In the genomic region with DNA sequence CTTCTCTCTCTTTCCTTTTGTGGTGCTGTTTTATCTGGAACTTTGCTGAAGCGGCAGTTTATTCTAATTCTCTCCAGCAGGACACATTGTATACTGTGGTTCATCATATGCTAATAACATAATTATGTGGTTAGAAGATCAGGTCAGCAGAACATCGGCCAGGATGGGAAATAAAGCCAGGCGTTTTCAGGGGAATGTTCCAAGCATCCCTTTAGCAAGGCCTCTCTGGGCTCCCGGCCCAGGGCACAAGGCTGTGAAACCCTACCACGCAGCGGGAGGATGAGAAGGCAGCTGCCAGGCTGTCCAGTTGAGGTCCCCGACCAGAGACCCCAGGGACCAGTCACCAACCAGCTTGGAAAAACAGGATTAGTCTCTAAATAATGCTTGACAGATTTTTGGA, we compare ENCODE assay signal across 31 cellular contexts.
DNase-seq lines count a peak whose midpoint lies in the region; ATAC-seq and TF ChIP-seq lines count a peak whose summit lies in the region.
"Had no signal": no experiment of that assay in that cellular context is flagged by ENCODE, and none has a peak within 500 bp of the region (broad histone marks: within the 10 kb centered on the region; RNA-seq: fewer than 3 reads in every experiment).

No MANE protein-coding gene starts in this region.

- peak overlapping the region; percentile 45 for H3K27ac ChIP-seq in muscle layer of duodenum (ENCODE audit: low read length)
- peak overlapping the region; percentile 71 to 82 for H3K27ac ChIP-seq in uterus
- H3K27ac ChIP-seq: adrenal gland, cardiac muscle cell, epithelial cell of prostate, foreskin keratinocyte, RWPE1, skin epidermis, thyroid gland had no signal

- H3K27me3 ChIP-seq in muscle layer of duodenum (ENCODE audit: low read depth, low read length) (no peaks in the 10 kb centered on the region), uterus (no peaks in the 10 kb centered on the region)
- H3K27me3 ChIP-seq: adrenal gland, cardiac muscle cell, foreskin keratinocyte, thyroid gland had no signal

- H3K36me3 ChIP-seq in muscle layer of duodenum (ENCODE audit: control insufficient read depth in 1 of 2, insufficient read depth in 2 of 2, low read length in 2 of 2), result no peaks in the 10 kb centered on the region
- no peaks in the 10 kb centered on the region for H3K36me3 ChIP-seq in uterus
- H3K36me3 ChIP-seq: adrenal gland, cardiac muscle cell, thyroid gland had no signal

- no peaks in the 10 kb centered on the region for H3K9me3 ChIP-seq in muscle layer of duodenum (ENCODE audit: control insufficient read depth in 1 of 2, low read length in 2 of 2)
- no peaks in the 10 kb centered on the region for H3K9me3 ChIP-seq in uterus
- H3K9me3 ChIP-seq: adrenal gland, thyroid gland had no signal

- no peak for TF ChIP-seq CTCF in uterus (IDR thresholded peaks at IDR 0.05)

- TF ChIP-seq POLR2A in uterus (IDR thresholded peaks at IDR 0.05), result no peak

- ATAC-seq in left cardiac atrium (peak; percentile 43 to 88), left lobe of liver (no peak)
- ATAC-seq: foreskin keratinocyte; natural killer cell treated with Interleukin-12 subunit alpha and Interleukin-12 subunit beta and Interleukin-15 and Interleukin-18, amount 100 ng/mL, for 72 hours; SK-N-SH treated with all-trans-retinoic acid at 6 μM for 48 hours; stimulated activated naive B cell treated with anti-CD40 and anti-IgM and Interleukin-4, amounts not matched to agents 10 μg/mL and 1 μg/mL and 100 μg/mL, for 72 hours had no signal

- DNase-seq in cerebellum (ENCODE audit: low spot score) (peak; percentile 40), left cardiac atrium (peak; percentile 33), uterus (peak; percentile 56 to 59), left lobe of liver (ENCODE audit: low spot score) (no peak), posterior vena cava (ENCODE audit: low spot score) (no peak), NCI-H2029 treated with DMSO at 0.1 percent for 48 hours (lab: John Stamatoyannopoulos, UW) (no peak), HT-29 (ENCODE audit: low spot score) (no peak)
- DNase-seq: activated CD4-positive, alpha-beta memory T cell treated with anti-CD3 and anti-CD28 coated beads, Interleukin-2, amount 10 ng/mL, durations not matched to agents 7 days and 5 days; activated T-cell treated with anti-CD3 and anti-CD28 coated beads for 4 hours; adrenal gland; CD4-positive, alpha-beta memory T cell; DMS53; foreskin keratinocyte; GF-D8; HFFc6; islet precursor cell; Karpas-422; mesendoderm; NCI-H187; NCI-H2227 treated with DMSO at 0.1 percent for 48 hours; NCI-H748 treated with DMSO at 0.1 percent for 48 hours; stimulated activated CD4-positive, alpha-beta T cell treated with anti-CD3 and anti-CD28 coated beads, Interleukin-1b, Interleukin-23, amount 100 ng/mL, for 48 hours; stimulated activated naive B cell treated with anti-CD40 and anti-IgM and Interleukin-4, amounts not matched to agents 10 μg/mL and 1 μg/mL and 100 μg/mL, for 72 hours had no signal

- H3K4me1 ChIP-seq in muscle layer of duodenum (ENCODE audit: control insufficient read depth in 1 of 2, insufficient read depth in 2 of 2, low read length in 2 of 2) (no peaks in the 10 kb centered on the region), uterus (no peaks in the 10 kb centered on the region)
- H3K4me1 ChIP-seq: adrenal gland, foreskin keratinocyte, thyroid gland had no signal

- H3K4me3 ChIP-seq in muscle layer of duodenum (ENCODE audit: low read depth in 1 of 2, low read length in 2 of 2) (no peak overlapping the region), uterus (no peak overlapping the region)
- H3K4me3 ChIP-seq: adrenal gland, cardiac muscle cell, skin epidermis, thyroid gland had no signal

- intact Hi-C loops in left cardiac atrium (cut with DNase I) (no loop called here), uterus (cut with DNase I; ENCODE audit: low total_unique reads) (no loop called here), posterior vena cava (cut with DNase I) (no loop called here)

Comparison
In these comparisons a context has a peak if more than half of its experiments do, and no peak if none do; other contexts are left out.
1. DNase-seq: peak in cerebellum (single experiment), left cardiac atrium (single experiment) and uterus (2 of 2); none in left lobe of liver (single experiment), posterior vena cava (single experiment), NCI-H2029 treated with DMSO at 0.1 percent for 48 hours (single experiment) and HT-29 (single experiment).